Comparison of ENCODE assay signal across 8 cellular contexts in genomic region chr16:72203401-72203800, GRCh38. TPM values are rescaled to one million over a fixed set of nuclear protein-coding genes. Genes with fewer than 3 reads are reported as not detected.
DNase-seq lines count a peak whose midpoint lies in the region; ATAC-seq and TF ChIP-seq lines count a peak whose summit lies in the region.

No MANE protein-coding gene starts in this region.

- 37 to 58% (median 43%) methylated on average over 6 of the region's 6 CpGs for WGBS in heart left ventricle, 4 donors
- 46 to 66% (median 59%) methylated on average over 6 of the region's 6 CpGs for WGBS in stomach, 5 donors

- peak overlapping the region; percentile 70 for H3K27ac Mint-ChIP-seq in T-helper 17 cell
- H3K27ac Mint-ChIP-seq in CD4-positive, alpha-beta memory T cell: peak overlapping the region in 2 of 7 donors; percentile 11 to 14

- intact Hi-C loops in heart left ventricle (cut with DNase I): no loop called here
- intact Hi-C loops in stomach (cut with DNase I; ENCODE audit: low total_unique reads): no loop called here
- intact Hi-C loops in CD4-positive, alpha-beta memory T cell (cut with micrococcal nuclease): no loop called here

- H3K4me3 ChIP-seq in heart left ventricle (peak overlapping the region in 1 of 12 donors; percentile 17), stomach (no peak overlapping the region)
- no peak overlapping the region for H3K4me3 ChIP-seq in CD4-positive, alpha-beta memory T cell (ENCODE audit: low read length in 2 of 2)

- peaks cover 0 to 15% (median 0%) of the 10 kb centered on the region in 9 donors for H3K27me3 ChIP-seq in heart left ventricle
- H3K27me3 ChIP-seq in stomach: no peaks in the 10 kb centered on the region
- H3K27me3 ChIP-seq in CD4-positive, alpha-beta memory T cell (ENCODE audit: insufficient read depth, low read length): no peaks in the 10 kb centered on the region

- no peaks in the 10 kb centered on the region for H3K36me3 Mint-ChIP-seq in T-helper 17 cell (ENCODE audit: low read depth)
- H3K36me3 Mint-ChIP-seq in CD4-positive, alpha-beta memory T cell: no peaks in the 10 kb centered on the region

- TF ChIP-seq CTCF in heart left ventricle (IDR thresholded peaks at IDR 0.05): no peak
- no peak for TF ChIP-seq CTCF in stomach (IDR thresholded peaks at IDR 0.05)

- no peak for TF ChIP-seq EP300 in stomach (IDR thresholded peaks at IDR 0.05)

- TF ChIP-seq POLR2A in heart left ventricle (IDR thresholded peaks at IDR 0.05): no peak
- no peak for TF ChIP-seq POLR2A in stomach (IDR thresholded peaks at IDR 0.05)

- H3K36me3 ChIP-seq in heart left ventricle: no peaks in the 10 kb centered on the region
- no peaks in the 10 kb centered on the region for H3K36me3 ChIP-seq in stomach
- H3K36me3 ChIP-seq in CD4-positive, alpha-beta memory T cell (ENCODE audit: insufficient read depth, low read length): no peaks in the 10 kb centered on the region

- DNase-seq in A172 (ENCODE audit: low spot score) (peak; percentile 64), T-helper 17 cell (no peak), heart left ventricle (peak in 4 of 5 donors; percentile 21 to 44 (median 34)), stomach (no peak)
- DNase-seq in CD4-positive, alpha-beta memory T cell: no peak
- DNase-seq in effector CD8-positive, alpha-beta T cell (lab: John Stamatoyannopoulos, UW): no peak

- no peaks in the 10 kb centered on the region for H3K9me3 Mint-ChIP-seq in CD4-positive, alpha-beta memory T cell

- peak overlapping the region in 10 of 12 donors; percentile 1 to 96 (median 52) for H3K27ac ChIP-seq in heart left ventricle
- H3K27ac ChIP-seq in stomach: peak overlapping the region in 4 of 5 donors; percentile 35 to 76 (median 61)
- no peak overlapping the region for H3K27ac ChIP-seq in CD4-positive, alpha-beta memory T cell (ENCODE audit: low read depth, low read length)

- peaks cover 26% of the 10 kb centered on the region for H3K27me3 Mint-ChIP-seq in T-helper 17 cell
- H3K27me3 Mint-ChIP-seq in CD4-positive, alpha-beta memory T cell: peaks cover 0 to 3% of the 10 kb centered on the region in 2 donors

- CTCF ChIA-PET in CD4-positive, alpha-beta memory T cell (lab: Charles Lee; ENCODE audit: partially characterized antibody): no interaction called here

- POLR2A ChIA-PET in CD4-positive, alpha-beta memory T cell (lab: Charles Lee; ENCODE audit: partially characterized antibody): no interaction called here

- H3K4me3 Mint-ChIP-seq in T-helper 17 cell: no peak overlapping the region
- H3K4me3 Mint-ChIP-seq in CD4-positive, alpha-beta memory T cell: peak overlapping the region in 2 of 8 donors; percentile 1 to 9

- ATAC-seq in GM18861 (IDR thresholded peaks at IDR 0.05; ENCODE audit: unreplicated experiment) (peak; percentile 71), HG03108 (IDR thresholded peaks at IDR 0.05; ENCODE audit: unreplicated experiment) (peak; percentile 83), T-helper 17 cell (peak; percentile 49), heart left ventricle (peak; percentile 44 to 72 (median 62))

- peaks cover 10% of the 10 kb centered on the region for H3K4me1 Mint-ChIP-seq in T-helper 17 cell
- peaks cover 0 to 8% (median 6%) of the 10 kb centered on the region in 4 donors for H3K4me1 Mint-ChIP-seq in CD4-positive, alpha-beta memory T cell

- H3K4me1 ChIP-seq in heart left ventricle (peaks cover 0 to 26% (median 0%) of the 10 kb centered on the region in 12 donors), stomach (peaks cover 0 to 8% (median 2%) of the 10 kb centered on the region in 4 donors)
- H3K4me1 ChIP-seq in CD4-positive, alpha-beta memory T cell (ENCODE audit: insufficient read depth, low read length): no peaks in the 10 kb centered on the region

- no peaks in the 10 kb centered on the region for H3K9me3 ChIP-seq in T-helper 17 cell (ENCODE audit: control insufficient read depth, low read length, poor library complexity, severe bottlenecking)
- H3K9me3 ChIP-seq in heart left ventricle: no peaks in the 10 kb centered on the region
- H3K9me3 ChIP-seq in stomach: no peaks in the 10 kb centered on the region
- H3K9me3 ChIP-seq in CD4-positive, alpha-beta memory T cell (ENCODE audit: control insufficient read depth in 1 of 2, low read length in 2 of 2): no peaks in the 10 kb centered on the region

RNA-seq across cellular contexts. Expression of gene PMFBP1, which starts 31.4 kb away (rescaled TPM):
- total RNA-seq in A172 (2014; rRNA removed; shearing (Covaris generic)): 1.7 and 1.8 TPM in 2 replicates
- total RNA-seq in T-helper 17 cell: 1 to 10 TPM; 1.6 to 3.4 TPM
- under 1 TPM in 5 of 9 donors, not detected in 4; 0.09 to 0.77 (median 0.12) TPM for total RNA-seq in heart left ventricle
- under 1 TPM; 0.12 to 0.57 TPM for polyA plus RNA-seq in heart left ventricle
- total RNA-seq in stomach: 1 to 10 TPM in 2 of 5 donors, under 1 TPM in 2, not detected in 1; 0.29 to 9.8 (median 1.2) TPM
- polyA plus RNA-seq in stomach: 1 to 10 TPM in 1 of 3 donors, under 1 TPM in 2; 0.65 to 1.1 (median 0.92) TPM
- 1 to 10 TPM in 1 of 2 experiments, under 1 TPM in 1; 0.73 to 1.1 TPM for total RNA-seq in CD4-positive, alpha-beta memory T cell
- polyA plus RNA-seq in CD4-positive, alpha-beta memory T cell: not detected

Comparison
In these comparisons a context has a peak if more than half of its experiments do, and no peak if none do; other contexts are left out.
1. DNase-seq: peak in A172 (single experiment) and heart left ventricle (4 of 5); none in T-helper 17 cell (0 of 3), stomach (single experiment), CD4-positive, alpha-beta memory T cell (0 of 5) and effector CD8-positive, alpha-beta T cell (single experiment).
2. Peak in every context shown above with its lines, with median percentiles within 50 percentile points of each other: ATAC-seq.